In the genomic region with DNA sequence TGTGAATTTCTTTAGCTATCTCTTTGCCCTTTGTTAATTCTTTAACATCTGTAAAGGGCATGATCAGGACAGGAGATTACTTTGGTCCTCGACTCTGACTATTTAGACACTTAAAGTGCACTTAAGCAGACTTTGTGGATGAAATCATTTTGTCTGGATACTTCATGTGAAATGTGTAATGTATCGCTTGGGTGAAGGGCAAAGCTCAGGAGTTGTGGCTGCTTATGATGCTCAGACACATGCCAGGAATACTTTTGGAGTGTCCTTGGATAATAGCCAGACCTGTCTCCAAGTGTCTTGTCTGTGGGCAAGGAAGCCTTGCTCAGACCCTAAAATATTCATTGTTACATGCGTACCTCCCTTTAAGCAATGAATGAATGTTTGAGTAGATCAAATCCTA, we compare ENCODE assay signal across 14 cellular contexts.
A peak's percentile ranks its signal among the peaks of the same experiment; 100 is the strongest.
DNase-seq lines count a peak whose midpoint lies in the region; ATAC-seq, FAIRE-seq and TF ChIP-seq lines count a peak whose summit lies in the region.
"Had no signal": no experiment of that assay in that cellular context is flagged by ENCODE, and none has a peak within 500 bp of the region (broad histone marks: within the 10 kb centered on the region; RNA-seq: fewer than 3 reads in every experiment).

No MANE protein-coding gene starts in this region.

- intact Hi-C loops in lower lobe of right lung (cut with DNase I) = no loop called here

- no peak for FAIRE-seq in bronchial epithelial cell (lab: Jason Lieb, UNC)
- FAIRE-seq: H54 had no signal

- H3K4me3 ChIP-seq in bronchial epithelial cell (ENCODE audit: low read depth, low read length) (no peak overlapping the region), lower lobe of right lung (no peak overlapping the region)
- H3K4me3 ChIP-seq: dorsolateral prefrontal cortex, mucosa of descending colon, upper lobe of left lung had no signal

- TF ChIP-seq CTCF in bronchial epithelial cell (IDR thresholded peaks at IDR 0.05; ENCODE audit: insufficient read depth, low read length, severe bottlenecking) = no peak
- no peak for TF ChIP-seq CTCF in lower lobe of right lung (IDR thresholded peaks at IDR 0.05)

- H3K27ac ChIP-seq in lower lobe of right lung (no peak overlapping the region), substantia nigra (ENCODE audit: low read depth, low read length, poor library complexity, severe bottlenecking) (no peak overlapping the region)
- H3K27ac ChIP-seq: dorsolateral prefrontal cortex, upper lobe of left lung had no signal

- H3K36me3 ChIP-seq in bronchial epithelial cell (ENCODE audit: control insufficient read depth, insufficient read depth, low read length) (no peaks in the 10 kb centered on the region), lower lobe of right lung (no peaks in the 10 kb centered on the region)
- H3K36me3 ChIP-seq: upper lobe of left lung had no signal

- no peaks in the 10 kb centered on the region for H3K27me3 ChIP-seq in bronchial epithelial cell (ENCODE audit: control insufficient read depth, insufficient read depth, low read length)
- H3K27me3 ChIP-seq in lower lobe of right lung (ENCODE audit: low read depth) = no peaks in the 10 kb centered on the region
- H3K27me3 ChIP-seq: dorsolateral prefrontal cortex, upper lobe of left lung had no signal

- peaks cover 7% of the 10 kb centered on the region for H3K4me1 ChIP-seq in lower lobe of right lung

- H3K9me3 ChIP-seq in lower lobe of right lung = no peaks in the 10 kb centered on the region
- H3K9me3 ChIP-seq: mucosa of descending colon, upper lobe of left lung had no signal

- ATAC-seq in lower lobe of right lung = peak; percentile 15 to 76
- no peak for ATAC-seq in GM21717 (IDR thresholded peaks at IDR 0.05; ENCODE audit: unreplicated experiment)
- no peak for ATAC-seq in HG03025 (IDR thresholded peaks at IDR 0.05; ENCODE audit: low FRiP score, unreplicated experiment)
- ATAC-seq: mucosa of descending colon, sciatic nerve had no signal

- DNase-seq in AG08395 (ENCODE audit: low spot score) (peak; percentile 62), HT1080 (ENCODE audit: low read depth) (peak; percentile 54), bronchial epithelial cell (ENCODE audit: low read depth) (peak; percentile 12), lower lobe of right lung (no peak), globus pallidus (ENCODE audit: low spot score) (no peak), substantia nigra (lab: John Stamatoyannopoulos, UW) (no peak)
- DNase-seq: activated CD4-positive, alpha-beta T cell treated with anti-CD3 and anti-CD28 coated beads, Interleukin-2, amount 50 U/mL, for 1 hour; dorsolateral prefrontal cortex; mucosa of descending colon; upper lobe of left lung had no signal

Comparison
In these comparisons a context has a peak if more than half of its experiments do, and no peak if none do; other contexts are left out.
1. DNase-seq: peak in AG08395 (single experiment), HT1080 (single experiment) and bronchial epithelial cell (single experiment); none in lower lobe of right lung (single experiment), globus pallidus (single experiment) and substantia nigra (0 of 49).
2. ATAC-seq: peak in lower lobe of right lung (2 of 2); none in GM21717 (single experiment) and HG03025 (single experiment).